ENCODE assay signal across 20 cellular contexts in the genomic region with DNA sequence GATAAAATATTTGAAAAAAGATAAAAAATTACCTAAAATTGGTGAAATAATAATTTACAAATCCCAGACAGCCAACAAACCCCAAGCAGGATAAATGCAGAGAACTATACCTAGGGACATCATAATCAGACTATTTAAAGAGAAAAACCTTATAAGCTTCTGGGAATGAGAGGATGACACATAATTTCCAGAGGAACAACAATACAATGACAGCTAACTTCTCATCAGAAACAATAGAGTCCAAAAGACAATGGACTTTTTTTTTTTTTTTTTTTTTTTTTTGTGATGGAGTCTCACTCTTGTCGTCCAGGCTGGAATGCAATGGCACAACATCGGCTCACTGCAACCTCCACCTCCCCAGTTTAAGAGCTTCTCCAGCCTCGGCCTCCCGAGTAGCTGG.
DNase-seq lines count a peak whose midpoint lies in the region; ATAC-seq, FAIRE-seq and TF ChIP-seq lines count a peak whose summit lies in the region.
"Had no signal": no experiment of that assay in that cellular context is flagged by ENCODE, and none has a peak within 500 bp of the region (broad histone marks: within the 10 kb centered on the region; RNA-seq: fewer than 3 reads in every experiment).

No MANE protein-coding gene starts in this region.

- TF ChIP-seq RAD21 in HepG2 (CRISPR knock-in tag; IDR thresholded peaks at IDR 0.05) (no peak), K562 (CRISPR knock-in tag; conservative IDR thresholded peaks at IDR 0.05 in 1 of 2, IDR thresholded peaks at IDR 0.05 in 1 of 2) (no peak)

- no peak for TF ChIP-seq EP300 in HepG2 (IDR thresholded peaks at IDR 0.05; ENCODE audit: low read depth in 2 of 2, low read length in 2 of 2)
- no peak for TF ChIP-seq EP300 in HepG2 (CRISPR knock-in tag; IDR thresholded peaks at IDR 0.05; ENCODE audit: borderline replicate concordance)
- no peak for TF ChIP-seq EP300 in K562 (IDR thresholded peaks at IDR 0.05; ENCODE audit: low read length)

- H2AFZ ChIP-seq in HepG2 (ENCODE audit: low read length), result no peak overlapping the region
- no peak overlapping the region for H2AFZ ChIP-seq in K562 (ENCODE audit: low read depth, low read length)
- no peak overlapping the region for H2AFZ ChIP-seq in endothelial cell of umbilical vein (ENCODE audit: low read depth, low read length)

- BruUV-seq in HepG2 (replicated peaks; lab: Mats Ljungman, UMichigan), result no TSS peak
- no TSS peak for BruUV-seq in K562 (replicated peaks; lab: Mats Ljungman, UMichigan)
- BruUV-seq in endothelial cell of umbilical vein (replicated peaks; lab: Mats Ljungman, UMichigan), result no TSS peak

- H3K36me3 ChIP-seq in HepG2 (replicated peaks in 1 of 2; ENCODE audit: control insufficient read depth in 1 of 2, insufficient read depth in 2 of 2, low read length in 2 of 2) (peaks cover 0 to 2% of the 10 kb centered on the region in 2 experiments; a peak in 1 of 5 replicates), right lobe of liver (no peaks in the 10 kb centered on the region), K562 (ENCODE audit: control insufficient read depth, insufficient read depth, low read length) (no peaks in the 10 kb centered on the region), endothelial cell of umbilical vein (ENCODE audit: control insufficient read depth in 2 of 2, extremely low read depth in 1 of 2, insufficient read depth in 2 of 2, low read length in 2 of 2) (no peaks in the 10 kb centered on the region)

- ATAC-seq in HepG2 (no peak), right lobe of liver (no peak), K562 (no peak), GM19035 (IDR thresholded peaks at IDR 0.05; ENCODE audit: unreplicated experiment) (no peak)

- H3K4me3 ChIP-seq in HepG2 (replicated peaks in 1 of 3; ENCODE audit: insufficient read depth in 1 of 3, low read depth in 2 of 3, low read length in 3 of 3), result no peak overlapping the region
- no peak overlapping the region for H3K4me3 ChIP-seq in right lobe of liver
- no peak overlapping the region for H3K4me3 ChIP-seq in K562
- no peak overlapping the region for H3K4me3 ChIP-seq in endothelial cell of umbilical vein (replicated peaks in 1 of 3; ENCODE audit: insufficient read depth in 1 of 3, low read depth in 1 of 3, low read length in 3 of 3)

- TF ChIP-seq POLR2A in HepG2 (IDR thresholded peaks at IDR 0.05; ENCODE audit: insufficient read depth in 1 of 2, low read depth in 2 of 2, low read length in 2 of 2), result no peak
- TF ChIP-seq POLR2A in right lobe of liver (IDR thresholded peaks at IDR 0.05), result no peak
- no peak for TF ChIP-seq POLR2A in K562 (conservative IDR thresholded peaks at IDR 0.05)
- TF ChIP-seq POLR2A in endothelial cell of umbilical vein (IDR thresholded peaks at IDR 0.05; ENCODE audit: low read depth, low read length), result no peak

- H3K79me2 ChIP-seq in HepG2 (ENCODE audit: insufficient read depth, low read length) (no peaks in the 10 kb centered on the region), K562 (ENCODE audit: control insufficient read depth, insufficient read depth, low read length) (no peaks in the 10 kb centered on the region), endothelial cell of umbilical vein (ENCODE audit: control insufficient read depth, insufficient read depth, low read length) (no peaks in the 10 kb centered on the region)

- POLR2A ChIA-PET in HepG2 (lab: Yijun Ruan, JAX) (no interaction called here), K562 (lab: Yijun Ruan, JAX) (no interaction called here), endothelial cell of umbilical vein (lab: Charles Lee) (no interaction called here)

- dilution Hi-C loops in endothelial cell of umbilical vein (cut with MboI; ENCODE audit: extremely low pct_ligation_motif_present, low sequenced_read_pairs), result no loop called here

- 98% methylated on average over 4 of the region's 4 CpGs for WGBS in HepG2 (ENCODE audit: low lambda C conversion rate)
- WGBS in right lobe of liver (ENCODE audit: insufficient coverage, low coverage, low lambda C conversion rate, missing lambda C conversion rate), result 90% methylated on average over 4 of the region's 4 CpGs
- 10% methylated on average over 2 of the region's 4 CpGs for WGBS in K562 (ENCODE audit: insufficient coverage, low coverage, missing lambda C conversion rate)

- in situ Hi-C loops in HepG2 (cut with HindIII; ENCODE audit: extremely low pct_ligation_motif_present, low pct_unique_long_range_greater_than_20kb) (no loop called here), K562 (cut with MboI) (no loop called here)

- H3K4me2 ChIP-seq in HepG2 (ENCODE audit: low read depth, low read length) (no peak overlapping the region), K562 (ENCODE audit: insufficient read depth, low read length) (no peak overlapping the region), endothelial cell of umbilical vein (ENCODE audit: insufficient read depth, low read length) (no peak overlapping the region)

- TF ChIP-seq CTCF in HepG2 (CRISPR knock-in tag; IDR thresholded peaks at IDR 0.05) (no peak), right lobe of liver (IDR thresholded peaks at IDR 0.05) (no peak), K562 (IDR thresholded peaks at IDR 0.05 in 2 of 3, conservative IDR thresholded peaks at IDR 0.05 in 1 of 3; ENCODE audit: insufficient read depth in 2 of 3, low read depth in 1 of 3, low read length in 3 of 3) (no peak), endothelial cell of umbilical vein (IDR thresholded peaks at IDR 0.05; ENCODE audit: extremely low read depth in 1 of 2, insufficient read depth in 1 of 2, low read depth in 1 of 2, low read length in 2 of 2) (no peak)

- intact Hi-C loops in HepG2 (cut with micrococcal nuclease; ENCODE audit: unreplicated experiment) (no loop called here), right lobe of liver (cut with DNase I) (no loop called here), K562 (cut with micrococcal nuclease) (no loop called here), endothelial cell of umbilical vein (cut with micrococcal nuclease) (no loop called here)

- H3K9me1 ChIP-seq in K562 (ENCODE audit: control insufficient read depth, insufficient read depth, low read length), result no peaks in the 10 kb centered on the region
- no peaks in the 10 kb centered on the region for H3K9me1 ChIP-seq in endothelial cell of umbilical vein (replicated peaks; ENCODE audit: control insufficient read depth, extremely low read depth, insufficient read depth, low read length)

- FAIRE-seq in HepG2 (lab: Jason Lieb, UNC) (no peak), K562 (lab: Jason Lieb, UNC) (no peak), endothelial cell of umbilical vein (lab: Jason Lieb, UNC) (peak; percentile 8)
- FAIRE-seq: GM12891, GM18507, H1 had no signal

- DNase-seq in HepG2 (ENCODE audit: low spot score), result no peak
- DNase-seq in right lobe of liver, result no peak
- DNase-seq in K562 (ENCODE audit: extremely low read depth in 1 of 4, low spot score in 3 of 4), result no peak
- no peak for DNase-seq in endothelial cell of umbilical vein (ENCODE audit: low read depth, low spot score)
- DNase-seq in NCI-H187 (lab: John Stamatoyannopoulos, UW), result no peak
- DNase-seq in ecto neural progenitor cell (ENCODE audit: low spot score), result no peak
- DNase-seq: 8988T; C1 segment of cervical spinal cord; Calu3; CD4-positive, alpha-beta memory T cell; COR-L47; DMS53; DMS79 treated with DMSO at 0.1 percent for 48 hours; GF-D8; H7; HCEC 1CT had no signal

- H3K9ac ChIP-seq in HepG2 (ENCODE audit: insufficient read depth, low read depth, low read length) (no peak overlapping the region), K562 (ENCODE audit: insufficient read depth in 1 of 2, low read depth in 2 of 2, low read length in 2 of 2) (no peak overlapping the region), endothelial cell of umbilical vein (replicated peaks; ENCODE audit: extremely low read depth, insufficient read depth, low read length) (no peak overlapping the region)

- H4K20me1 ChIP-seq in HepG2 (ENCODE audit: insufficient read depth, low read length) (no peaks in the 10 kb centered on the region), K562 (replicated peaks; ENCODE audit: control insufficient read depth, insufficient read depth, low read length) (no peaks in the 10 kb centered on the region), endothelial cell of umbilical vein (replicated peaks; ENCODE audit: control insufficient read depth, extremely low read depth, insufficient read depth, low read length) (no peaks in the 10 kb centered on the region)

- CTCF ChIA-PET in HepG2 (lab: Yijun Ruan, JAX; ENCODE audit: low intra/inter-chr PET ratio, low total read pairs) (no interaction called here), K562 (lab: Yijun Ruan, JAX; ENCODE audit: low intra/inter-chr PET ratio) (no interaction called here), endothelial cell of umbilical vein (lab: Charles Lee) (interaction anchor here (1.3 kb wide), 1 partner anchor 14 kb away, joined by 5 read pairs; no protein-coding TSS in a partner anchor)

- H3K9me3 ChIP-seq in HepG2 (ENCODE audit: low read length) (0 out of 2 replicates have a peak, but pooled peaks cover 4% of the 10 kb centered on the region), right lobe of liver (no peaks in the 10 kb centered on the region), K562 (replicated peaks; ENCODE audit: control insufficient read depth, insufficient read depth, low read depth, low read length) (0 out of 2 replicates have a peak, but pooled peaks cover 3% of the 10 kb centered on the region), endothelial cell of umbilical vein (replicated peaks; ENCODE audit: control insufficient read depth, insufficient read depth, low read length) (no peaks in the 10 kb centered on the region)

- H3K4me1 ChIP-seq in HepG2 (ENCODE audit: insufficient read depth, low read length), result peaks cover 32% of the 10 kb centered on the region
- H3K4me1 ChIP-seq in right lobe of liver, result no peaks in the 10 kb centered on the region
- no peaks in the 10 kb centered on the region for H3K4me1 ChIP-seq in K562 (replicated peaks in 1 of 2; ENCODE audit: control insufficient read depth in 2 of 2, insufficient read depth in 2 of 2, low read length in 2 of 2)
- peaks cover 9% of the 10 kb centered on the region for H3K4me1 ChIP-seq in endothelial cell of umbilical vein (ENCODE audit: control insufficient read depth, extremely low read depth, insufficient read depth, low read length)

- H3K27ac ChIP-seq in HepG2 (ENCODE audit: extremely low read length, insufficient read depth, low read length), result no peak overlapping the region
- H3K27ac ChIP-seq in right lobe of liver, result no peak overlapping the region
- no peak overlapping the region for H3K27ac ChIP-seq in K562 (ENCODE audit: extremely low read depth, low read depth, low read length)
- H3K27ac ChIP-seq in endothelial cell of umbilical vein (ENCODE audit: insufficient read depth, low read depth, low read length), result no peak overlapping the region

- H3K27me3 ChIP-seq in HepG2 (ENCODE audit: control insufficient read depth in 1 of 2, insufficient read depth in 2 of 2, low read length in 2 of 2) (no peaks in the 10 kb centered on the region), right lobe of liver (no peaks in the 10 kb centered on the region), K562 (ENCODE audit: control insufficient read depth in 2 of 2, insufficient read depth in 2 of 2, low read length in 2 of 2) (no peaks in the 10 kb centered on the region), endothelial cell of umbilical vein (ENCODE audit: control insufficient read depth in 2 of 2, insufficient read depth in 2 of 2, low read length in 2 of 2) (no peaks in the 10 kb centered on the region)

TF ChIP-seq in K562, 482 proteins besides CTCF, POLR2A, EP300 and RAD21 (continues in another document):
- TF ChIP-seq XRCC3 (IDR thresholded peaks at IDR 0.05), result no peak

Comparison
In these comparisons a context has a peak if more than half of its experiments do, and no peak if none do; other contexts are left out.
1. Of the 241 proteins assayed by ChIP-seq in both HepG2 and K562: peak only in HepG2: none; only in K562: FOSL1; in both: none; in neither: 240.